10 cellular contexts compared by ENCODE assay signal in genomic region chr17:65058151-65058550, GRCh38. TPM values are rescaled to one million over a fixed set of nuclear protein-coding genes. Genes with fewer than 3 reads are reported as not detected.
DNase-seq lines count a peak whose midpoint lies in the region; ATAC-seq and TF ChIP-seq lines count a peak whose summit lies in the region.
"Had no signal": no experiment of that assay in that cellular context is flagged by ENCODE, and none has a peak within 500 bp of the region (broad histone marks: within the 10 kb centered on the region; RNA-seq: fewer than 3 reads in every experiment).

No MANE protein-coding gene starts in this region.

- no peak overlapping the region for H3K27ac ChIP-seq in CD8-positive, alpha-beta memory T cell (ENCODE audit: low read depth, low read length)
- H3K27ac ChIP-seq in esophagus squamous epithelium = peak overlapping the region; percentile 96 to 100 (median 98)

- peaks cover 0 to 2% of the 10 kb centered on the region in 2 donors for H3K27me3 Mint-ChIP-seq in CD8-positive, alpha-beta memory T cell
- H3K27me3 Mint-ChIP-seq in T-helper 17 cell (no peaks in the 10 kb centered on the region), progenitor cell of endocrine pancreas (peaks cover 12% of the 10 kb centered on the region)

- H3K27ac Mint-ChIP-seq in CD8-positive, alpha-beta memory T cell = peak overlapping the region; percentile 56 to 99 (median 98)
- H3K27ac Mint-ChIP-seq in T-helper 17 cell (peak overlapping the region; percentile 99), progenitor cell of endocrine pancreas (peak overlapping the region; percentile 31)

- no peak for TF ChIP-seq CTCF in esophagus squamous epithelium (IDR thresholded peaks at IDR 0.05)
- TF ChIP-seq CTCF in progenitor cell of endocrine pancreas (IDR thresholded peaks at IDR 0.05; ENCODE audit: unreplicated experiment) = no peak
- no peak for TF ChIP-seq CTCF in omental fat pad (IDR thresholded peaks at IDR 0.05)

- WGBS in esophagus squamous epithelium, 2 donors = 54 to 60% methylated on average over 5 to 7 of the region's 7 CpGs

- H3K4me3 Mint-ChIP-seq in CD8-positive, alpha-beta memory T cell = peak overlapping the region; percentile 93 to 99 (median 98)
- peak overlapping the region; percentile 98 for H3K4me3 Mint-ChIP-seq in T-helper 17 cell
- peak overlapping the region; percentile 86 for H3K4me3 Mint-ChIP-seq in progenitor cell of endocrine pancreas (ENCODE audit: low read depth)

- POLR2A ChIA-PET in CD8-positive, alpha-beta memory T cell (lab: Charles Lee) = interaction anchor here (0.5 to 1.4 kb wide), 2 partner anchors 26 to 139 kb away, joined by 4 to 5 read pairs; partner anchors contain the start of gene LRRC37A3

- peaks cover 0 to 2% (median 0%) of the 10 kb centered on the region in 5 donors for H3K9me3 Mint-ChIP-seq in CD8-positive, alpha-beta memory T cell
- H3K9me3 Mint-ChIP-seq in progenitor cell of endocrine pancreas (ENCODE audit: low read depth) = no peaks in the 10 kb centered on the region

- no peak for TF ChIP-seq POLR2A in esophagus squamous epithelium (IDR thresholded peaks at IDR 0.05)

- DNase-seq in CD8-positive, alpha-beta memory T cell = no peak
- DNase-seq in T-helper 17 cell (no peak), esophagus squamous epithelium (lab: John Stamatoyannopoulos, UW) (no peak), progenitor cell of endocrine pancreas (ENCODE audit: low spot score, unreplicated experiment) (no peak), HT-29 (ENCODE audit: low spot score) (no peak), A172 (ENCODE audit: low spot score) (no peak), omental fat pad (ENCODE audit: low spot score) (no peak)
- DNase-seq: DMS79, KG1 had no signal

- H3K9me3 ChIP-seq in CD8-positive, alpha-beta memory T cell (ENCODE audit: low read length) = no peaks in the 10 kb centered on the region
- H3K9me3 ChIP-seq in T-helper 17 cell (ENCODE audit: control insufficient read depth, low read length, poor library complexity, severe bottlenecking) (no peaks in the 10 kb centered on the region), esophagus squamous epithelium (no peaks in the 10 kb centered on the region)

- intact Hi-C loops in esophagus squamous epithelium (cut with DNase I) = loop anchor here (10.0 kb wide), 1 partner anchor 73 kb away; no protein-coding TSS in a partner anchor

- peaks cover 23% of the 10 kb centered on the region for H3K4me1 ChIP-seq in CD8-positive, alpha-beta memory T cell (ENCODE audit: insufficient read depth, low read length)
- H3K4me1 ChIP-seq in esophagus squamous epithelium = peaks cover 27 to 86% (median 72%) of the 10 kb centered on the region in 3 donors

- H3K36me3 Mint-ChIP-seq in CD8-positive, alpha-beta memory T cell = peaks cover 0 to 29% (median 3%) of the 10 kb centered on the region in 3 donors
- peaks cover 9% of the 10 kb centered on the region for H3K36me3 Mint-ChIP-seq in T-helper 17 cell (ENCODE audit: low read depth)
- H3K36me3 Mint-ChIP-seq in progenitor cell of endocrine pancreas (ENCODE audit: insufficient read depth) = peaks cover 3% of the 10 kb centered on the region

- CTCF ChIA-PET in CD8-positive, alpha-beta memory T cell (lab: Charles Lee) = interaction anchor here (2.0 kb wide), 1 partner anchor 42 kb away, joined by 15 read pairs; no protein-coding TSS in a partner anchor

- no peaks in the 10 kb centered on the region for H3K27me3 ChIP-seq in CD8-positive, alpha-beta memory T cell (ENCODE audit: insufficient read depth, low read length, poor library complexity, severe bottlenecking)
- no peaks in the 10 kb centered on the region for H3K27me3 ChIP-seq in esophagus squamous epithelium

- peaks cover 3% of the 10 kb centered on the region for H3K36me3 ChIP-seq in CD8-positive, alpha-beta memory T cell (ENCODE audit: insufficient read depth, low read length)
- peaks cover 0 to 4% (median 0%) of the 10 kb centered on the region in 3 donors for H3K36me3 ChIP-seq in esophagus squamous epithelium

- ATAC-seq in T-helper 17 cell (no peak), omental fat pad (ENCODE audit: low FRiP score) (no peak)
- ATAC-seq in activated CD4-positive, CD25-positive, alpha-beta regulatory T cell treated with anti-CD3 and anti-CD28 coated beads, Interleukin-2, amount 50 U/mL, for 24 hours = no peak

- H3K4me1 Mint-ChIP-seq in CD8-positive, alpha-beta memory T cell = peaks cover 31 to 40% (median 38%) of the 10 kb centered on the region in 3 donors
- H3K4me1 Mint-ChIP-seq in T-helper 17 cell (peaks cover 26% of the 10 kb centered on the region), progenitor cell of endocrine pancreas (ENCODE audit: low read depth) (peaks cover 26% of the 10 kb centered on the region)

- no peak overlapping the region for H3K4me3 ChIP-seq in CD8-positive, alpha-beta memory T cell (ENCODE audit: low read length)
- H3K4me3 ChIP-seq in esophagus squamous epithelium = peak overlapping the region in 2 of 4 donors; percentile 79 to 92

RNA-seq across cellular contexts. Expression of gene GNA13, which starts 1.6 kb away (rescaled TPM):
- total RNA-seq in CD8-positive, alpha-beta memory T cell = 10 to 100 TPM; 59.0 to 60.1 TPM
- 48.2 TPM for polyA plus RNA-seq in CD8-positive, alpha-beta memory T cell
- total RNA-seq in T-helper 17 cell (100 to 1,000 TPM; 102 to 132 TPM), esophagus squamous epithelium (10 to 100 TPM; 21.3 to 43.1 (median 35.7) TPM), progenitor cell of endocrine pancreas (39.2 and 41.1 TPM in 2 replicates), omental fat pad (10 to 100 TPM; 48.8 to 92.5 (median 63.3) TPM)
- 12.0 and 12.5 TPM in 2 replicates for total RNA-seq in HT-29 (2014; rRNA removed; shearing (Covaris generic))
- total RNA-seq in A172 (2014; rRNA removed; shearing (Covaris generic)) = 58.9 and 62.5 TPM in 2 replicates

Comparison
In these comparisons a context has a peak if more than half of its experiments do, and no peak if none do; other contexts are left out.
1. H3K27ac Mint-ChIP-seq: peak in every context shown above with its lines; median percentile 99 in T-helper 17 cell; 98 in CD8-positive, alpha-beta memory T cell; 31 in progenitor cell of endocrine pancreas.